ENCODE assay signal across 2 cellular contexts in the genomic region with DNA sequence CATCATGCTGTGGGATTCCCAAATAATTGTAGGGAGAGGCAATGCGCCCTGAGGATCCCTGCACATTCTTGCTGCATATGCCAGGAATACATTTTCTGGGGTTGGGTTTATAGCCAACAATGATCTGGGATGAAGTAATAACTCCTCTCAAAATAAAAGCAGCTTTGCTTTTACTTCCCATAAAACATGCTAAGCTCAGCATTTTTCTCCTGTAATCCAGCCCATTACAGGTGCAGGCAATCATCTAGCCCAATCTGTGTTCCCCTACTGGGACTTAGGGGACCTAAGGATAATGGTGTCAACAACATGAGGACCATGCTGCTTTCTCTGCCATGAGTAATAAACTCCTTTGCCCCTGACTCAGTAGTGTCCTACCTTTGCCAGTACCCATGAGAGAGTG.
TF ChIP-seq lines count a peak whose summit lies in the region.

No MANE protein-coding gene starts in this region.

TF ChIP-seq in A549, 52 proteins besides CTCF, POLR2A, EP300 and RAD21:
- TF ChIP-seq FOXS1 (CRISPR knock-in tag; IDR thresholded peaks at IDR 0.05) = no peak
- TF ChIP-seq MAFK (IDR thresholded peaks at IDR 0.05; ENCODE audit: partially characterized antibody) = peak; percentile 75

TF ChIP-seq in IMR-90, 13 proteins besides CTCF, POLR2A, EP300 and RAD21:
- TF ChIP-seq MAFK (IDR thresholded peaks at IDR 0.05; ENCODE audit: low read depth, low read length) (peak; percentile 86), NFE2L2 (IDR thresholded peaks at IDR 0.05; ENCODE audit: low read depth, low read length) (no peak)
- TF ChIP-seq, protein P1, sequence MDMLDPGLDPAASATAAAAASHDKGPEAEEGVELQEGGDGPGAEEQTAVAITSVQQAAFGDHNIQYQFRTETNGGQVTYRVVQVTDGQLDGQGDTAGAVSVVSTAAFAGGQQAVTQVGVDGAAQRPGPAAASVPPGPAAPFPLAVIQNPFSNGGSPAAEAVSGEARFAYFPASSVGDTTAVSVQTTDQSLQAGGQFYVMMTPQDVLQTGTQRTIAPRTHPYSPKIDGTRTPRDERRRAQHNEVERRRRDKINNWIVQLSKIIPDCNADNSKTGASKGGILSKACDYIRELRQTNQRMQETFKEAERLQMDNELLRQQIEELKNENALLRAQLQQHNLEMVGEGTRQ (IDR thresholded peaks at IDR 0.05; ENCODE audit: low read depth, low read length) = no peak
